Comparison of ENCODE assay signal across 23 cellular contexts in genomic region chr2:159051656-159052055, GRCh38.
DNase-seq lines count a peak whose midpoint lies in the region; ATAC-seq and TF ChIP-seq lines count a peak whose summit lies in the region.
"Had no signal": no experiment of that assay in that cellular context is flagged by ENCODE, and none has a peak within 500 bp of the region (broad histone marks: within the 10 kb centered on the region; RNA-seq: fewer than 3 reads in every experiment).

No MANE protein-coding gene starts in this region.

- peak overlapping the region; percentile 49 for H3K27ac Mint-ChIP-seq in chondrocyte (ENCODE audit: unreplicated experiment)

- H3K27ac ChIP-seq in substantia nigra (ENCODE audit: low read depth, low read length, poor library complexity, severe bottlenecking) (peak overlapping the region; percentile 44), PC-9 (no peak overlapping the region)
- H3K27ac ChIP-seq: adrenal gland, HL-60 had no signal

- no peaks in the 10 kb centered on the region for H3K27me3 ChIP-seq in PC-9 (ENCODE audit: insufficient read depth, low read depth)
- H3K27me3 ChIP-seq: adrenal gland, uterus had no signal

- H3K4me1 ChIP-seq in PC-9 (replicated peaks; ENCODE audit: insufficient read depth): no peaks in the 10 kb centered on the region
- H3K4me1 ChIP-seq: uterus had no signal

- intact Hi-C loops in PC-9 (cut with micrococcal nuclease; ENCODE audit: unreplicated experiment): no loop called here

- no peaks in the 10 kb centered on the region for H3K36me3 Mint-ChIP-seq in chondrocyte (ENCODE audit: low read depth)

- H3F3A ChIP-seq in PC-9 (ENCODE audit: insufficient read depth, low read depth): no peaks in the 10 kb centered on the region

- no peak overlapping the region for H2AFZ ChIP-seq in PC-9

- no peaks in the 10 kb centered on the region for H3K36me3 ChIP-seq in PC-9 (ENCODE audit: low read depth)
- H3K36me3 ChIP-seq: adrenal gland, uterus had no signal

- no peak overlapping the region for H3K4me3 ChIP-seq in PC-9
- H3K4me3 ChIP-seq: adrenal gland, smooth muscle cell, uterus had no signal

- TF ChIP-seq CTCF in chondrocyte (IDR thresholded peaks at IDR 0.05) (no peak), PC-9 (conservative IDR thresholded peaks at IDR 0.05) (no peak)

- H3K9me2 ChIP-seq in PC-9 (ENCODE audit: insufficient read depth): no peaks in the 10 kb centered on the region

- no peak for ATAC-seq in GM18907 (IDR thresholded peaks at IDR 0.05; ENCODE audit: unreplicated experiment)
- ATAC-seq: HCT116, HepG2 had no signal

- POLR2A ChIA-PET in PC-9 (lab: Charles Lee; ENCODE audit: unreplicated experiment): no interaction called here

- no peak overlapping the region for H3K4me3 Mint-ChIP-seq in chondrocyte (ENCODE audit: unreplicated experiment)

- H3K27me3 Mint-ChIP-seq in chondrocyte (ENCODE audit: low read depth): no peaks in the 10 kb centered on the region

- peaks cover 49% of the 10 kb centered on the region for H3K4me1 Mint-ChIP-seq in chondrocyte (ENCODE audit: low read depth)

- no TSS peak for BruUV-seq in PC-9 (replicated peaks; lab: Mats Ljungman, UMichigan)

- no peaks in the 10 kb centered on the region for H3K9me3 Mint-ChIP-seq in chondrocyte (ENCODE audit: low read depth)

- CTCF ChIA-PET in PC-9 (lab: Charles Lee): interaction anchor here (0.6 kb wide), 1 partner anchor 49 kb away, joined by 3 read pairs; no protein-coding TSS in a partner anchor

- DNase-seq in GM03348 (ENCODE audit: low spot score): peak; percentile 11
- DNase-seq in chondrocyte (ENCODE audit: low spot score): no peak
- peak; percentile 13 for DNase-seq in midbrain (lab: John Stamatoyannopoulos, UW)
- DNase-seq in substantia nigra (lab: John Stamatoyannopoulos, UW): no peak
- DNase-seq in PC-9: no peak
- DNase-seq in globus pallidus (ENCODE audit: low spot score): no peak
- DNase-seq in foreskin melanocyte: no peak
- DNase-seq: activated CD4-positive, alpha-beta T cell treated with anti-CD3 and anti-CD28 coated beads for 48 hours; activated naive CD4-positive, alpha-beta T cell treated with Interleukin-2 at 50 U/mL for 16 hours; activated T-cell treated with anti-CD3 and anti-CD28 coated beads, Interleukin-2, amount 50 U/mL, for 48 hours; adrenal gland; dermis blood vessel endothelial cell; NCI-H1048; NCI-H187; NCI-H2171 treated with DMSO at 0.1 percent for 48 hours; NCI-H524 treated with DMSO at 0.1 percent for 48 hours; stimulated activated CD4-positive, alpha-beta T cell treated with anti-CD3 and anti-CD28 coated beads, Interleukin-2, amount 100 ng/mL, for 24 hours had no signal

- H3K4me2 ChIP-seq in PC-9: no peak overlapping the region

- H3K79me2 ChIP-seq in PC-9 (ENCODE audit: low read depth): peaks cover 8% of the 10 kb centered on the region; the same call in 1 of the 2 replicates

- no peaks in the 10 kb centered on the region for H4K20me1 ChIP-seq in PC-9 (ENCODE audit: insufficient read depth)

- H3K9me3 ChIP-seq in PC-9 (ENCODE audit: insufficient read depth, low read depth): no peaks in the 10 kb centered on the region
- H3K9me3 ChIP-seq: adrenal gland, uterus had no signal

Comparison
In these comparisons a context has a peak if more than half of its experiments do, and no peak if none do; other contexts are left out.
1. DNase-seq: peak in GM03348 (single experiment) and midbrain (single experiment); none in chondrocyte (single experiment), substantia nigra (0 of 49), PC-9 (0 of 2), globus pallidus (single experiment) and foreskin melanocyte (single experiment).